Comparison of ENCODE assay signal across 8 cellular contexts in genomic region chr4:113979973-113980615, GRCh38. TPM values are rescaled to one million over a fixed set of nuclear protein-coding genes. Genes with fewer than 3 reads are reported as not detected.
DNase-seq lines count a peak whose midpoint lies in the region; ATAC-seq, FAIRE-seq and TF ChIP-seq lines count a peak whose summit lies in the region.

No MANE protein-coding gene starts in this region.

- no peaks in the 10 kb centered on the region for H3K36me3 ChIP-seq in mucosa of descending colon (ENCODE audit: low read depth)

- TF ChIP-seq EP300 in A549 (IDR thresholded peaks at IDR 0.05) = no peak

- H3K27me3 Mint-ChIP-seq in dendritic cell treated with granulocyte-macrophage colony-stimulating factor and Interleukin-4, amounts not matched to agents 40 ng/mL and 50 ng/mL, for 4 days = peaks cover 51% of the 10 kb centered on the region

- no peak for TF ChIP-seq CTCF in A549 (IDR thresholded peaks at IDR 0.05)
- TF ChIP-seq CTCF in mucosa of descending colon (IDR thresholded peaks at IDR 0.05) = no peak

- H3K9me3 ChIP-seq in A549 = no peaks in the 10 kb centered on the region
- no peaks in the 10 kb centered on the region for H3K9me3 ChIP-seq in mucosa of descending colon

- H3K4me3 Mint-ChIP-seq in dendritic cell treated with granulocyte-macrophage colony-stimulating factor and Interleukin-4, amounts not matched to agents 40 ng/mL and 50 ng/mL, for 4 days = peak overlapping the region; percentile 51

- H3K4me3 ChIP-seq in A549 (peak overlapping the region; percentile 59), mucosa of descending colon (peak overlapping the region; percentile 18)

- H3K4me2 ChIP-seq in A549 = peak overlapping the region; percentile 67

- intact Hi-C loops in dendritic cell treated with granulocyte-macrophage colony-stimulating factor and Interleukin-4, amounts not matched to agents 40 ng/mL and 50 ng/mL, for 4 days (cut with micrococcal nuclease) = no loop called here
- intact Hi-C loops in mucosa of descending colon (cut with DNase I, micrococcal nuclease) = no loop called here

- peak overlapping the region; percentile 83 to 96 for H3K27ac ChIP-seq in A549

- H3K9me3 Mint-ChIP-seq in dendritic cell treated with granulocyte-macrophage colony-stimulating factor and Interleukin-4, amounts not matched to agents 40 ng/mL and 50 ng/mL, for 4 days = no peaks in the 10 kb centered on the region

- peaks cover 15% of the 10 kb centered on the region for H3K4me1 Mint-ChIP-seq in dendritic cell treated with granulocyte-macrophage colony-stimulating factor and Interleukin-4, amounts not matched to agents 40 ng/mL and 50 ng/mL, for 4 days (ENCODE audit: low read depth)

- H3K27ac Mint-ChIP-seq in dendritic cell treated with granulocyte-macrophage colony-stimulating factor and Interleukin-4, amounts not matched to agents 40 ng/mL and 50 ng/mL, for 4 days = no peak overlapping the region

- FAIRE-seq in A549 (lab: Jason Lieb, UNC) = no peak

- CTCF ChIA-PET in A549 (lab: Yijun Ruan, JAX) = interaction anchor here (0.6 to 1.3 kb wide), 6 partner anchors 10 to 715 kb away, joined by 3 to 5 read pairs (median 3); no protein-coding TSS in a partner anchor

- WGBS in A549 (ENCODE audit: missing lambda C conversion rate) = 6% methylated on average over 10 of the region's 10 CpGs

- TF ChIP-seq RAD21 in A549 (conservative IDR thresholded peaks at IDR 0.05 in 1 of 2, IDR thresholded peaks at IDR 0.05 in 1 of 2) = no peak

- H3K36me3 Mint-ChIP-seq in dendritic cell treated with granulocyte-macrophage colony-stimulating factor and Interleukin-4, amounts not matched to agents 40 ng/mL and 50 ng/mL, for 4 days (ENCODE audit: low read depth) = no peaks in the 10 kb centered on the region

- no peak for TF ChIP-seq POLR2A in A549 (IDR thresholded peaks at IDR 0.05; ENCODE audit: low read length)

- POLR2A ChIA-PET in A549 (lab: Yijun Ruan, JAX) = interaction anchor here (0.6 to 2.0 kb wide), 4 partner anchors 20 to 35 kb away, joined by 3 to 9 read pairs (median 6); no protein-coding TSS in a partner anchor

- DNase-seq in A549 (ENCODE audit: low read depth in 1 of 2, low spot score in 1 of 2) = no peak
- DNase-seq in LHCN-M2 (ENCODE audit: low read depth) = peak; percentile 61
- DNase-seq in mucosa of descending colon = no peak
- DNase-seq in stimulated activated CD4-positive, alpha-beta T cell treated with anti-CD3 and anti-CD28 coated beads, Interleukin-4, amount 100 ng/mL, for 4 hours = no peak
- no peak for DNase-seq in SW480 (ENCODE audit: low spot score)
- no peak for DNase-seq in DMS153 (lab: John Stamatoyannopoulos, UW)

- ATAC-seq in A549 (no peak), mucosa of descending colon (no peak), GM21529 (IDR thresholded peaks at IDR 0.05; ENCODE audit: unreplicated experiment) (no peak)

- H3K4me1 ChIP-seq in A549 (peaks cover 16% of the 10 kb centered on the region; the same call in 2 of the 3 replicates), mucosa of descending colon (ENCODE audit: low read depth) (no peaks in the 10 kb centered on the region)

TF ChIP-seq in A549, 52 proteins besides CTCF, POLR2A, EP300 and RAD21:
- TF ChIP-seq ZNF302 (CRISPR knock-in tag; IDR thresholded peaks at IDR 0.05) (no peak), TFCP2L1 (CRISPR knock-in tag; IDR thresholded peaks at IDR 0.05) (no peak), NR3C1 (IDR thresholded peaks at IDR 0.05) (no peak), ZSCAN20 (CRISPR knock-in tag; IDR thresholded peaks at IDR 0.05) (no peak), SREBF2 (IDR thresholded peaks at IDR 0.05) (no peak), BCL3 (IDR thresholded peaks at IDR 0.05) (no peak), CHD4 (IDR thresholded peaks at IDR 0.05; ENCODE audit: borderline replicate concordance) (no peak), HOXA7 (CRISPR knock-in tag; IDR thresholded peaks at IDR 0.05) (no peak), ZC3H11A (IDR thresholded peaks at IDR 0.05) (no peak), CBX2 (IDR thresholded peaks at IDR 0.05; ENCODE audit: borderline replicate concordance, low read depth) (no peak), TP53 (CRISPR knock-in tag; IDR thresholded peaks at IDR 0.05) (no peak), HDAC2 (IDR thresholded peaks at IDR 0.05) (no peak), CEBPB (IDR thresholded peaks at IDR 0.05) (no peak), RCOR1 (IDR thresholded peaks at IDR 0.05; ENCODE audit: low read depth, low read length) (no peak)

RNA-seq across cellular contexts. Expression of gene ARSJ, which starts 0.6 kb away (rescaled TPM):
- polyA plus RNA-seq in A549 (2011; rRNA removed) (8.6 and 11.8 TPM in 2 replicates), A549 (2017; fragmentation: RNase III; extraction: RNeasy Plus Mini Kit Qiagen cat#74134 plus additional on column Dnase treatment) (3.0 to 3.6 TPM (median 3.5 TPM) in 3 replicates)
- 2.4 and 2.8 TPM in 2 replicates for polyA plus RNA-seq in A549 (2012; cell fraction: cytosol; rRNA removed)
- 2.5 and 2.7 TPM in 2 replicates for polyA plus RNA-seq in A549 (2012; cell fraction: nucleus; rRNA removed)
- 7.5 and 9.2 TPM in 2 replicates for polyA minus RNA-seq in A549 (2011; rRNA and poly(A)+ RNA removed)
- total RNA-seq in LHCN-M2 (2014; rRNA removed) (40.7 and 46.1 TPM in 2 replicates), mucosa of descending colon (10 to 100 TPM in 1 of 3 donors, 1 to 10 TPM in 2; 6.1 to 10.4 (median 6.5) TPM)
- 17.2 TPM for polyA plus RNA-seq in LHCN-M2 (2012)
